ENCODE assay signal across 9 cellular contexts in genomic region chr17:29251969-29252866, GRCh38. TPM values are rescaled to one million over a fixed set of nuclear protein-coding genes. Genes with fewer than 3 reads are reported as not detected.
DNase-seq lines count a peak whose midpoint lies in the region; ATAC-seq and TF ChIP-seq lines count a peak whose summit lies in the region.
"Had no signal": no experiment of that assay in that cellular context is flagged by ENCODE, and none has a peak within 500 bp of the region (broad histone marks: within the 10 kb centered on the region; RNA-seq: fewer than 3 reads in every experiment).

No MANE protein-coding gene starts in this region.

- no TSS peak for BruUV-seq in Panc1 (replicated peaks; lab: Mats Ljungman, UMichigan)

- H3K4me1 ChIP-seq in heart left ventricle (peaks cover 0 to 35% (median 23%) of the 10 kb centered on the region in 12 donors), right atrium auricular region (peaks cover 0 to 24% of the 10 kb centered on the region in 2 donors), Panc1 (ENCODE audit: control insufficient read depth, insufficient read depth, low read length) (0 out of 2 replicates have a peak, but pooled peaks cover 3% of the 10 kb centered on the region), uterus (peaks cover 0 to 8% of the 10 kb centered on the region in 2 donors)

- no peaks in the 10 kb centered on the region for H3K27me3 ChIP-seq in heart left ventricle
- H3K27me3 ChIP-seq in right atrium auricular region, result no peaks in the 10 kb centered on the region
- H3K27me3 ChIP-seq in Panc1 (ENCODE audit: control insufficient read depth, insufficient read depth, low read length), result no peaks in the 10 kb centered on the region
- H3K27me3 ChIP-seq in uterus, result no peaks in the 10 kb centered on the region
- H3K27me3 ChIP-seq: ovary had no signal

- no peak overlapping the region for H3K27ac ChIP-seq in heart left ventricle
- H3K27ac ChIP-seq in right atrium auricular region, result no peak overlapping the region
- H3K27ac ChIP-seq in Panc1 (ENCODE audit: low read length), result no peak overlapping the region
- H3K27ac ChIP-seq in uterus, result no peak overlapping the region
- H3K27ac ChIP-seq: ovary had no signal

- CTCF ChIA-PET in Panc1 (lab: Charles Lee), result interaction anchor here (0.6 to 1.7 kb wide), 6 partner anchors 8 to 362 kb away, joined by 3 to 6 read pairs (median 5); no protein-coding TSS in a partner anchor

- ATAC-seq in heart left ventricle (no peak), Panc1 (no peak; the same call in 1 of the 2 replicates), GM21515 (IDR thresholded peaks at IDR 0.05; ENCODE audit: unreplicated experiment) (no peak)

- DNase-seq in heart left ventricle (no peak), right atrium auricular region (ENCODE audit: low spot score) (no peak), Panc1 (ENCODE audit: low read depth, low spot score) (no peak), foreskin fibroblast (peak; percentile 53 to 66), uterus (no peak), mesenteric fat pad (ENCODE audit: low spot score) (no peak), nucleus accumbens (lab: John Stamatoyannopoulos, UW) (no peak)
- DNase-seq: ovary had no signal

- TF ChIP-seq CTCF in heart left ventricle (IDR thresholded peaks at IDR 0.05), result peak in 11 of 12 donors; percentile 1 to 46 (median 31)
- TF ChIP-seq CTCF in right atrium auricular region (IDR thresholded peaks at IDR 0.05), result peak in 1 of 2 donors; percentile 59
- peak; percentile 58 for TF ChIP-seq CTCF in Panc1 (IDR thresholded peaks at IDR 0.05)
- peak; percentile 39 for TF ChIP-seq CTCF in foreskin fibroblast (IDR thresholded peaks at IDR 0.05; ENCODE audit: low read depth, low read length)
- TF ChIP-seq CTCF in uterus (IDR thresholded peaks at IDR 0.05), result peak in 3 of 4 experiments; percentile 26 to 46 (median 29)

- intact Hi-C loops in heart left ventricle (cut with DNase I), result loop anchor here in 2 of 10 donors (5.0 kb wide), 1 partner anchor 35 kb away; no protein-coding TSS in a partner anchor
- intact Hi-C loops in Panc1 (cut with micrococcal nuclease; ENCODE audit: unreplicated experiment), result no loop called here
- intact Hi-C loops in uterus (cut with DNase I; ENCODE audit: low total_unique reads), result no loop called here

- POLR2A ChIA-PET in Panc1 (lab: Charles Lee), result no interaction called here

- TF ChIP-seq POLR2A in heart left ventricle (IDR thresholded peaks at IDR 0.05), result no peak
- no peak for TF ChIP-seq POLR2A in uterus (IDR thresholded peaks at IDR 0.05)

- 79 to 83% (median 82%) methylated on average over 9 of the region's 9 CpGs for WGBS in heart left ventricle, 4 donors

- H3K9me3 ChIP-seq in heart left ventricle (no peaks in the 10 kb centered on the region), right atrium auricular region (no peaks in the 10 kb centered on the region), Panc1 (ENCODE audit: control insufficient read depth, insufficient read depth, low read depth, low read length) (no peaks in the 10 kb centered on the region), uterus (no peaks in the 10 kb centered on the region)
- H3K9me3 ChIP-seq: ovary had no signal

- in situ Hi-C loops in Panc1 (cut with HindIII; ENCODE audit: low pct_unique_long_range_greater_than_20kb, low sequenced_read_pairs), result no loop called here

- no peak overlapping the region for H3K4me3 ChIP-seq in heart left ventricle
- H3K4me3 ChIP-seq in right atrium auricular region, result no peak overlapping the region
- H3K4me3 ChIP-seq in Panc1 (ENCODE audit: low read depth in 2 of 2, low read length in 2 of 2), result no peak overlapping the region
- H3K4me3 ChIP-seq in foreskin fibroblast (ENCODE audit: low read depth in 1 of 2, low read length in 2 of 2), result no peak overlapping the region
- H3K4me3 ChIP-seq in uterus, result no peak overlapping the region
- H3K4me3 ChIP-seq: ovary had no signal

- H3K36me3 ChIP-seq in heart left ventricle, result peaks cover 0 to 22% (median 3%) of the 10 kb centered on the region in 9 donors
- no peaks in the 10 kb centered on the region for H3K36me3 ChIP-seq in right atrium auricular region
- no peaks in the 10 kb centered on the region for H3K36me3 ChIP-seq in Panc1 (ENCODE audit: control insufficient read depth, insufficient read depth, low read length)
- H3K36me3 ChIP-seq in uterus, result no peaks in the 10 kb centered on the region
- H3K36me3 ChIP-seq: ovary had no signal

RNA-seq across cellular contexts. Expression of gene CRYBA1, which starts 5.6 kb away (rescaled TPM):
- total RNA-seq in heart left ventricle (not detected), right atrium auricular region (not detected), Panc1 (2021; ENCODE audit: unreplicated experiment) (not detected), uterus (not detected), mesenteric fat pad (not detected)
- not detected for polyA plus RNA-seq in heart left ventricle
- not detected for polyA plus RNA-seq in Panc1 (2012; ENCODE audit: insufficient read length)
- total RNA-seq: ovary had no signal
- polyA plus RNA-seq: ovary had no signal

RNA-seq across cellular contexts. Expression of gene NUFIP2, which starts 41.7 kb away (rescaled TPM):
- total RNA-seq in heart left ventricle (10 to 100 TPM; 24.2 to 51.5 (median 35.7) TPM), right atrium auricular region (10 to 100 TPM; 25.4 to 27.0 TPM), Panc1 (2021; ENCODE audit: unreplicated experiment) (106 TPM), uterus (10 to 100 TPM; 15.6 to 62.4 (median 38.7) TPM), mesenteric fat pad (51.7 TPM)
- 10 to 100 TPM in 1 of 2 donors, 1 to 10 TPM in 1; 8.4 to 16.6 TPM for polyA plus RNA-seq in heart left ventricle
- 71.0 TPM for polyA plus RNA-seq in Panc1 (2012; ENCODE audit: insufficient read length)

Comparison
In these comparisons a context has a peak if more than half of its experiments do, and no peak if none do; other contexts are left out.
1. DNase-seq: peak in foreskin fibroblast (2 of 2); none in heart left ventricle (0 of 5), right atrium auricular region (single experiment), Panc1 (single experiment), uterus (0 of 2), mesenteric fat pad (single experiment) and nucleus accumbens (0 of 56).